ENCODE assay signal across 1 cellular context in genomic region chr3:13219077-13219901, GRCh38.
TF ChIP-seq lines count a peak whose summit lies in the region.

No MANE protein-coding gene starts in this region.

TF ChIP-seq in liver, 16 proteins besides CTCF, POLR2A, EP300 and RAD21 (continued from another document):
- TF ChIP-seq HNF4A (conservative IDR thresholded peaks at IDR 0.05): peak in 1 of 2 donors; percentile 43
- no peak for TF ChIP-seq TAF1 (conservative IDR thresholded peaks at IDR 0.05)
- TF ChIP-seq YY1 (IDR thresholded peaks at IDR 0.05): no peak
